In the genomic region with DNA sequence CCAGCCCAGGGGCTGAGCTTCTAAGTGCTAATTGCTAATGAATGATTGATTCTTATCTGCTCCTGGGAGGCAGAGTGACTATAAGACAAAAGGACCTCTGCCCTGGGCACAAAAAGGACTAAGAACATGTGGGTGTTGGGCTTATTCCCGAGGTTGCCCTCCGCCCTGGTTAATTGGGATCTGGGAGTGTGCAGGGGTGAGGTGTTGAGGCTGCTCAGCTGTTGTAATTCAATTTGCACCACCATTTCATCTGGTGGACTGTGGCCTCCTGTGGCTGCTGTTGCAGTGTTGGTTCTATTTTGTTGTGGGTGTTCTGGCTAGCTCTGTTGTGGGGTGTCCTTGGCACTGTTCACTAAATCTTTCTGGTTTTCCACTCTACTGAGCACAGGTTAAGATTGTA, we compare ENCODE assay signal across 38 cellular contexts. TPM values are rescaled to one million over a fixed set of nuclear protein-coding genes. Genes with fewer than 3 reads are reported as not detected.
"Had no signal": no experiment of that assay in that cellular context is flagged by ENCODE, and none has a peak within 500 bp of the region (broad histone marks: within the 10 kb centered on the region; RNA-seq: fewer than 3 reads in every experiment).

No MANE protein-coding gene starts in this region.

- H3K27me3 ChIP-seq: body of pancreas had no signal

- FAIRE-seq: astrocyte, TTC549 had no signal

- ATAC-seq: activated CD8-positive, alpha-beta T cell treated with anti-CD3 and anti-CD28 coated beads for 36 hours; activated naive CD4-positive, alpha-beta T cell treated with anti-CD3 and anti-CD28 coated beads, Interleukin-2, amount 50 U/mL, for 72 hours; activated T-cell treated with anti-CD3 and anti-CD28 coated beads, Interleukin-2, amount 50 U/mL, for 4 hours; activated T-cell treated with anti-CD3 and anti-CD28 coated beads, Interleukin-2, amount 50 U/mL, for 72 hours; activated T-helper 17 cell treated with anti-CD3 and anti-CD28 coated beads, Interleukin-2, amount 50 U/mL, for 72 hours; body of pancreas had no signal

- H3K36me3 ChIP-seq: adrenal gland, brain microvascular endothelial cell, breast epithelium had no signal

- H3K4me3 ChIP-seq: adrenal gland, body of pancreas, breast epithelium had no signal

- H3K9me3 ChIP-seq: adrenal gland, body of pancreas, breast epithelium had no signal

- H3K27ac ChIP-seq: adrenal gland, body of pancreas, brain microvascular endothelial cell, breast epithelium, VCaP had no signal

- DNase-seq: activated B cell treated with CpG ODN at 0.5 μM for 24 hours; activated CD4-positive, alpha-beta memory T cell treated with anti-CD3 and anti-CD28 coated beads for 36 hours; activated CD4-positive, alpha-beta T cell treated with anti-CD3 and anti-CD28 coated beads for 4 hours; activated CD4-positive, alpha-beta T cell treated with anti-CD3 and anti-CD28 coated beads, Interleukin-2, amount 10 ng/mL, durations not matched to agents 24 days and 14 days; activated CD4-positive, alpha-beta T cell treated with anti-CD3 and anti-CD28 coated beads, Interleukin-2, amount 50 U/mL, for 1 hour; activated CD4-positive, alpha-beta T cell treated with anti-CD3 and anti-CD28 coated beads, Interleukin-2, amount 50 U/mL, for 4 hours; activated CD4-positive, CD25-positive, alpha-beta regulatory T cell treated with anti-CD3 and anti-CD28 coated beads, Interleukin-2, amount 50 U/mL, for 72 hours; activated CD8-positive, alpha-beta memory T cell treated with anti-CD3 and anti-CD28 coated beads, Interleukin-2, amount 50 U/mL, for 4 hours; activated CD8-positive, alpha-beta T cell treated with anti-CD3 and anti-CD28 coated beads for 36 hours; activated effector memory CD4-positive, alpha-beta T cell treated with anti-CD3 and anti-CD28 coated beads, Interleukin-2, amount 50 U/mL, for 16 hours; activated gamma-delta T cell treated with Interleukin-2 at 50 U/mL for 16 hours; activated naive CD4-positive, alpha-beta T cell; activated naive CD4-positive, alpha-beta T cell treated with anti-CD3 and anti-CD28 coated beads for 36 hours; activated naive CD4-positive, alpha-beta T cell treated with anti-CD3 and anti-CD28 coated beads, Interleukin-2, amount 50 U/mL, for 16 hours; activated naive CD8-positive, alpha-beta T cell treated with anti-CD3 and anti-CD28 coated beads for 36 hours; activated T-cell treated with anti-CD3 and anti-CD28 coated beads for 4 hours; activated T-cell treated with anti-CD3 and anti-CD28 coated beads, Interleukin-2, amount 50 U/mL, for 1 hour; activated T-cell treated with anti-CD3 and anti-CD28 coated beads, Interleukin-2, amount 50 U/mL, for 4 hours; activated T-cell treated with anti-CD3 and anti-CD28 coated beads, Interleukin-2, amount 50 U/mL, for 72 hours; adrenal gland; amniotic stem cell; aorta; body of pancreas; brain microvascular endothelial cell; central memory CD4-positive, alpha-beta T cell; T-helper 1 cell; T-helper 2 cell; T-helper 9 cell had no signal

- H3K4me1 ChIP-seq: breast epithelium had no signal

RNA-seq across cellular contexts. Expression of a gene that starts 13.3 kb away (rescaled TPM):
- total RNA-seq: activated B cell treated with CpG ODN at 0.5 μM for 24 hours; activated CD4-positive, alpha-beta memory T cell treated with anti-CD3 and anti-CD28 coated beads for 36 hours; activated CD4-positive, alpha-beta T cell treated with anti-CD3 and anti-CD28 coated beads, Interleukin-2, amount 10 ng/mL, durations not matched to agents 24 days and 14 days; activated CD8-positive, alpha-beta memory T cell treated with anti-CD3 and anti-CD28 coated beads for 36 hours; activated CD8-positive, alpha-beta T cell treated with anti-CD3 and anti-CD28 coated beads for 36 hours; activated naive CD4-positive, alpha-beta T cell treated with anti-CD3 and anti-CD28 coated beads for 36 hours; activated naive CD4-positive, alpha-beta T cell treated with anti-CD3 and anti-CD28 coated beads, Interleukin-2, amount 50 U/mL, for 72 hours; activated naive CD8-positive, alpha-beta T cell treated with anti-CD3 and anti-CD28 coated beads for 36 hours; activated T-cell treated with anti-CD3 and anti-CD28 coated beads, Interleukin-2, amount 50 U/mL, for 4 hours; activated T-cell treated with anti-CD3 and anti-CD28 coated beads, Interleukin-2, amount 50 U/mL, for 72 hours; activated T-helper 1 cell treated with anti-CD3 and anti-CD28 coated beads, Interleukin-12 subunit alpha, Interleukin-12 subunit beta, Interleukin-2, Interleukin-4 antibody, amounts not matched to agents 30 ng/mL and 10 ng/mL and 1 ng/mL, durations not matched to agents 14 hours and 24 hours and 36 hours; activated T-helper 17 cell treated with anti-CD3 and anti-CD28 coated beads, Interleukin-2, amount 50 U/mL, for 72 hours; adrenal gland; aorta; astrocyte; body of pancreas; breast epithelium; cardiac septum; cerebellum had no signal

RNA-seq across cellular contexts. Expression of a gene that starts 48.5 kb away (rescaled TPM):
- total RNA-seq: activated B cell treated with CpG ODN at 0.5 μM for 24 hours; activated CD8-positive, alpha-beta memory T cell treated with anti-CD3 and anti-CD28 coated beads for 36 hours; activated naive CD4-positive, alpha-beta T cell treated with anti-CD3 and anti-CD28 coated beads for 36 hours; activated naive CD8-positive, alpha-beta T cell treated with anti-CD3 and anti-CD28 coated beads for 36 hours; activated T-cell treated with anti-CD3 and anti-CD28 coated beads, Interleukin-2, amount 50 U/mL, for 4 hours; activated T-helper 1 cell treated with anti-CD3 and anti-CD28 coated beads, Interleukin-12 subunit alpha, Interleukin-12 subunit beta, Interleukin-2, Interleukin-4 antibody, amounts not matched to agents 30 ng/mL and 10 ng/mL and 1 ng/mL, durations not matched to agents 14 hours and 24 hours and 36 hours; aorta; body of pancreas; breast epithelium; cardiac septum had no signal
